8 cellular contexts compared by ENCODE assay signal in the genomic region with DNA sequence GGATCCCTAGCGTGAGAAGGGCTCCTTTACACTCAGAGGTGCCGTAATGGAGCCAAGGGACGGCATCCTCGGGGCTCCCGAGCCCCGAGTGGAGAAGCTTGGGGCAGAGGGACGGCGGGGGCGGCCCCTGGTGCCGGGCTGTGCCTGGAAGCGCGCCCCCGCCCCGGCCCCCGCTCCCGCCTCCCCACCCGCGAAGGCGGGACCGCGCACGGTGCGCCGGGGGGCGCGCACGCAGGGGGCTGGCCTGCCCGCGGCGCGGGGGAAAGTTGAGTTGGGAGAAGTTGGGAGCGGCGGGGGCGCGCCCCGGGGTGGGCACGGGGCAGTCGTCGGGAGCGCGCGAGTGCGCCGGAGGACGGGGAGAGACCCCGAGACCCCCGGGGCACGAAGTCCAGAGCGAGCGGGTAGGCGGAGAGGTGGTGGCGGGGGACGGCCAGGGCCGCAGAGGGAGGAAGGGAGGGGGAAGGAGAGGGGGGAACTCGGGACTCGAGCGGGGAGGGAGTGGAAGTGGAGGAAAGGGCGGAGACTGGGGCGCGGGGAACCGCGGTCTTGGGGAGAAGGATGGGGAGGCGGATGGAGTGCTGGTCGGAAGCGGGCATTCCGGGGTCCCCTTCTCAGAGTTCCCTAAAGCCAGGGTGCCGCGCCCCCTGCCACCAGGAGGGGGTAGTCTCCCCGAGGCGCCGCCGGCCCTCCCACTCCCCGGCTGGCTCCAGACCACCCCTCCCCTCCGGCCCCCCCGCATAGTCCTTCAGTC. TPM values are rescaled to one million over a fixed set of nuclear protein-coding genes. Genes with fewer than 3 reads are reported as not detected.
A peak's percentile ranks its signal among the peaks of the same experiment; 100 is the strongest.
DNase-seq lines count a peak whose midpoint lies in the region; ATAC-seq and TF ChIP-seq lines count a peak whose summit lies in the region.

Gene SLC4A2, plus strand, starts transcription at position 228 of the 751 bp plus-strand sequence. CDS start 2,399 bp downstream, outside the sequence.

- peaks cover 10% of the 10 kb centered on the region for H3K36me3 Mint-ChIP-seq in CD8-positive, alpha-beta T cell
- peaks cover 8% of the 10 kb centered on the region for H3K36me3 Mint-ChIP-seq in activated naive CD4-positive, alpha-beta T cell treated with anti-CD3 and anti-CD28 coated beads, Interleukin-2, amount 10 ng/mL, durations not matched to agents 7 days and 5 days

- H3K4me3 Mint-ChIP-seq in CD8-positive, alpha-beta T cell = peak within 1 kb of the TSS; percentile 86
- H3K4me3 Mint-ChIP-seq in activated naive CD4-positive, alpha-beta T cell treated with anti-CD3 and anti-CD28 coated beads, Interleukin-2, amount 10 ng/mL, durations not matched to agents 7 days and 5 days = peak within 1 kb of the TSS; percentile 96

- no peaks in the 10 kb centered on the region for H3K27me3 ChIP-seq in CD8-positive, alpha-beta T cell (ENCODE audit: insufficient read depth, low read length)
- H3K27me3 ChIP-seq in HUES64 (ENCODE audit: insufficient read depth, low read length) (peaks cover 32% of the 10 kb centered on the region), gastroesophageal sphincter (no peaks in the 10 kb centered on the region), neuronal stem cell (ENCODE audit: control insufficient read depth in 3 of 3, insufficient read depth in 3 of 3, low read depth in 1 of 3, low read length in 3 of 3) (peaks cover 0 to 33% (median 0%) of the 10 kb centered on the region in 3 experiments), thoracic aorta (replicated peaks; ENCODE audit: insufficient read depth) (no peaks in the 10 kb centered on the region)

- peak within 1 kb of the TSS; percentile 85 for H2AK5ac ChIP-seq in neuronal stem cell (ENCODE audit: low read depth, low read length)

- H3K27me3 Mint-ChIP-seq in CD8-positive, alpha-beta T cell (ENCODE audit: low read depth) = no peaks in the 10 kb centered on the region
- no peaks in the 10 kb centered on the region for H3K27me3 Mint-ChIP-seq in activated naive CD4-positive, alpha-beta T cell treated with anti-CD3 and anti-CD28 coated beads, Interleukin-2, amount 10 ng/mL, durations not matched to agents 7 days and 5 days

- H3K14ac ChIP-seq in neuronal stem cell (ENCODE audit: low read length) = peak within 1 kb of the TSS; percentile 4

- peaks cover 4% of the 10 kb centered on the region for H3K79me1 ChIP-seq in neuronal stem cell (ENCODE audit: low read depth, low read length)

- H4K8ac ChIP-seq in neuronal stem cell (ENCODE audit: low read depth, low read length) = no peak within 1 kb of the TSS

- peak within 1 kb of the TSS; percentile 79 for H3K4me2 ChIP-seq in neuronal stem cell (ENCODE audit: insufficient read depth, low read length, poor library complexity, severe bottlenecking)

- H3K18ac ChIP-seq in neuronal stem cell (ENCODE audit: low read length) = peak within 1 kb of the TSS; percentile 97

- peak within 1 kb of the TSS; percentile 94 for H2BK15ac ChIP-seq in neuronal stem cell (ENCODE audit: low read length)

- no peaks in the 10 kb centered on the region for H3K36me3 ChIP-seq in CD8-positive, alpha-beta T cell (ENCODE audit: insufficient read depth, low read length)
- peaks cover 2% of the 10 kb centered on the region for H3K36me3 ChIP-seq in HUES64 (ENCODE audit: insufficient read depth, low read length)
- peaks cover 8% of the 10 kb centered on the region; the same call in 1 of the 2 replicates for H3K36me3 ChIP-seq in SK-N-MC (ENCODE audit: insufficient read depth, low read length)
- peaks cover 0 to 18% of the 10 kb centered on the region in 2 donors for H3K36me3 ChIP-seq in gastroesophageal sphincter
- H3K36me3 ChIP-seq in neuronal stem cell (replicated peaks in 1 of 2; ENCODE audit: control insufficient read depth in 2 of 2, insufficient read depth in 2 of 2, low read length in 2 of 2) = peaks cover 4 to 21% of the 10 kb centered on the region in 2 donors
- peaks cover 2% of the 10 kb centered on the region for H3K36me3 ChIP-seq in thoracic aorta

- DNase-seq in CD8-positive, alpha-beta T cell = peak; percentile 27 to 86 (median 70)
- DNase-seq in SK-N-MC (ENCODE audit: low read depth, low spot score) (no peak), neuronal stem cell (ENCODE audit: low spot score) (peak; percentile 67), thoracic aorta (ENCODE audit: low spot score) (peak; percentile 36)
- peak; percentile 79 for DNase-seq in activated naive CD4-positive, alpha-beta T cell treated with anti-CD3 and anti-CD28 coated beads, Interleukin-2, amount 10 ng/mL, durations not matched to agents 7 days and 5 days

- POLR2A ChIA-PET in CD8-positive, alpha-beta T cell (lab: Charles Lee) = interaction anchor here (1.3 to 2.0 kb wide), 2 partner anchors 31 to 41 kb away, joined by 5 to 7 read pairs; partner anchors contain the start of gene ABCB8

- H3K4me1 ChIP-seq in CD8-positive, alpha-beta T cell (ENCODE audit: insufficient read depth, low read length) = peaks cover 34% of the 10 kb centered on the region
- H3K4me1 ChIP-seq in HUES64 (ENCODE audit: insufficient read depth, low read length) (peaks cover 35% of the 10 kb centered on the region), gastroesophageal sphincter (peaks cover 6 to 66% (median 40%) of the 10 kb centered on the region in 3 donors), neuronal stem cell (ENCODE audit: control insufficient read depth in 2 of 2, insufficient read depth in 1 of 2, low read depth in 1 of 2, low read length in 2 of 2) (peaks cover 25 to 38% of the 10 kb centered on the region in 2 donors), thoracic aorta (ENCODE audit: control insufficient read depth in 1 of 2, low read depth in 2 of 2) (peaks cover 37 to 56% of the 10 kb centered on the region in 2 donors)

- CTCF ChIA-PET in CD8-positive, alpha-beta T cell (lab: Charles Lee) = interaction anchor here (1.0 to 1.8 kb wide), 5 partner anchors 24 to 96 kb away, joined by 3 to 7 read pairs (median 4); partner anchors contain the start of gene TMUB1
- CTCF ChIA-PET in activated naive CD4-positive, alpha-beta T cell treated with anti-CD3 and anti-CD28 coated beads, Interleukin-2, amount 10 ng/mL, durations not matched to agents 7 days and 5 days (lab: Charles Lee) = interaction anchor here (0.7 to 1.8 kb wide), 2 partner anchors 40 to 51 kb away, joined by 3 to 7 read pairs; no protein-coding TSS in a partner anchor

- no peak within 1 kb of the TSS for H4K91ac ChIP-seq in neuronal stem cell (ENCODE audit: low read depth, low read length, poor library complexity)

- H3K27ac Mint-ChIP-seq in CD8-positive, alpha-beta T cell = peak within 1 kb of the TSS; percentile 89
- H3K27ac Mint-ChIP-seq in activated naive CD4-positive, alpha-beta T cell treated with anti-CD3 and anti-CD28 coated beads, Interleukin-2, amount 10 ng/mL, durations not matched to agents 7 days and 5 days = peak within 1 kb of the TSS; percentile 94

- H3K9ac ChIP-seq in HUES64 (ENCODE audit: low read depth, low read length) (peak within 1 kb of the TSS; percentile 57), SK-N-MC (ENCODE audit: insufficient read length) (peak within 1 kb of the TSS; percentile 73), neuronal stem cell (ENCODE audit: low read depth, low read length, poor library complexity) (peak within 1 kb of the TSS; percentile 87)

- peak; percentile 52 for TF ChIP-seq CTCF in CD8-positive, alpha-beta T cell (IDR thresholded peaks at IDR 0.05)
- peak in 3 of 4 experiments; percentile 25 to 71 (median 32) for TF ChIP-seq CTCF in gastroesophageal sphincter (IDR thresholded peaks at IDR 0.05)
- TF ChIP-seq CTCF in thoracic aorta (IDR thresholded peaks at IDR 0.05) = peak; percentile 55

- ATAC-seq in CD8-positive, alpha-beta T cell = no peak
- peak; percentile 35 for ATAC-seq in GM19452 (IDR thresholded peaks at IDR 0.05; ENCODE audit: unreplicated experiment)
- ATAC-seq in gastroesophageal sphincter = peak; percentile 46
- peak; percentile 16 for ATAC-seq in thoracic aorta (ENCODE audit: insufficient number of reproducible peaks, low FRiP score, low read depth)

- peak; percentile 36 to 38 for TF ChIP-seq POLR2A in gastroesophageal sphincter (IDR thresholded peaks at IDR 0.05)

- H3K4me3 ChIP-seq in CD8-positive, alpha-beta T cell (ENCODE audit: low read depth, low read length) = peak within 1 kb of the TSS; percentile 71
- H3K4me3 ChIP-seq in HUES64 (ENCODE audit: low read length) (peak within 1 kb of the TSS; percentile 86), SK-N-MC (peak within 1 kb of the TSS; percentile 94), gastroesophageal sphincter (peak within 1 kb of the TSS; percentile 89 to 91), neuronal stem cell (ENCODE audit: low read length in 2 of 2) (peak within 1 kb of the TSS; percentile 61 to 88), thoracic aorta (peak within 1 kb of the TSS; percentile 98)

- peak within 1 kb of the TSS; percentile 8 for H2BK5ac ChIP-seq in neuronal stem cell (ENCODE audit: low read length)

- H2BK120ac ChIP-seq in neuronal stem cell (ENCODE audit: low read depth, low read length) = peak within 1 kb of the TSS; percentile 58

- no peak for TF ChIP-seq EP300 in gastroesophageal sphincter (IDR thresholded peaks at IDR 0.05)

- peak within 1 kb of the TSS; percentile 65 for H3K27ac ChIP-seq in CD8-positive, alpha-beta T cell (ENCODE audit: low read depth, low read length)
- peak within 1 kb of the TSS; percentile 85 for H3K27ac ChIP-seq in HUES64 (ENCODE audit: low read depth, low read length)
- peak within 1 kb of the TSS; percentile 89 for H3K27ac ChIP-seq in SK-N-MC
- peak within 1 kb of the TSS; percentile 77 to 99 (median 90) for H3K27ac ChIP-seq in gastroesophageal sphincter
- no peak within 1 kb of the TSS for H3K27ac ChIP-seq in neuronal stem cell (replicated peaks; ENCODE audit: low read length)
- H3K27ac ChIP-seq in thoracic aorta = peak within 1 kb of the TSS; percentile 81 to 97

- H2AFZ ChIP-seq in neuronal stem cell (ENCODE audit: low read length) = peak within 1 kb of the TSS; percentile 82

- H2BK12ac ChIP-seq in neuronal stem cell (ENCODE audit: low read length) = no peak within 1 kb of the TSS

- under 1% methylated on average over 75 of the region's 75 CpGs for WGBS in HUES64
- 0 to 2% methylated on average over 10 to 13 of the region's 75 CpGs for WGBS in gastroesophageal sphincter (ENCODE audit: low coverage in 1 of 2), 2 donors
- no CpG with 5 or more reads among the region's 75 CpGs for WGBS in neuronal stem cell (ENCODE audit: extremely low coverage in 2 of 2, insufficient read length in 2 of 2, insufficient replicate concordance in 1 of 2), 2 donors

- H3K4me1 Mint-ChIP-seq in CD8-positive, alpha-beta T cell (ENCODE audit: low read depth) = peaks cover 41% of the 10 kb centered on the region
- peaks cover 48% of the 10 kb centered on the region for H3K4me1 Mint-ChIP-seq in activated naive CD4-positive, alpha-beta T cell treated with anti-CD3 and anti-CD28 coated beads, Interleukin-2, amount 10 ng/mL, durations not matched to agents 7 days and 5 days

- intact Hi-C loops in CD8-positive, alpha-beta T cell (cut with DNase I, micrococcal nuclease) = loop anchor here (1.0 to 10.0 kb wide), 9 partner anchors 21 to 1435 kb away; partner anchors contain the start of genes FASTK (in 1 of the 2), ZNF467 (in 1 of the 2) and ZNF862 (in 1 of the 2)

- H3K9me3 Mint-ChIP-seq in CD8-positive, alpha-beta T cell = no peaks in the 10 kb centered on the region
- no peaks in the 10 kb centered on the region for H3K9me3 Mint-ChIP-seq in activated naive CD4-positive, alpha-beta T cell treated with anti-CD3 and anti-CD28 coated beads, Interleukin-2, amount 10 ng/mL, durations not matched to agents 7 days and 5 days

- no peaks in the 10 kb centered on the region for H3K9me3 ChIP-seq in CD8-positive, alpha-beta T cell (ENCODE audit: low read length)
- no peaks in the 10 kb centered on the region for H3K9me3 ChIP-seq in HUES64 (ENCODE audit: insufficient read depth, low read depth, low read length)
- H3K9me3 ChIP-seq in SK-N-MC (ENCODE audit: low read depth, low read length) = no peaks in the 10 kb centered on the region
- no peaks in the 10 kb centered on the region for H3K9me3 ChIP-seq in gastroesophageal sphincter
- H3K9me3 ChIP-seq in neuronal stem cell (replicated peaks in 1 of 2; ENCODE audit: control insufficient read depth in 2 of 2, insufficient read depth in 1 of 2, low read depth in 1 of 2, low read length in 2 of 2) = no peaks in the 10 kb centered on the region
- H3K9me3 ChIP-seq in thoracic aorta = no peaks in the 10 kb centered on the region

- peak within 1 kb of the TSS; percentile 70 for H3K23ac ChIP-seq in neuronal stem cell (ENCODE audit: low read depth, low read length, poor library complexity)

- no peak within 1 kb of the TSS for H3K4ac ChIP-seq in neuronal stem cell (ENCODE audit: low read length)

RNA-seq across cellular contexts. Expression of gene SLC4A2, which starts in this region (rescaled TPM):
- total RNA-seq in CD8-positive, alpha-beta T cell = 10 to 100 TPM; 25.5 to 29.1 TPM
- 57.5 TPM for polyA plus RNA-seq in HUES64 (2013, experiment 1 of 2)
- 49.5 TPM for polyA plus RNA-seq in HUES64 (2013, experiment 2 of 2)
- total RNA-seq in gastroesophageal sphincter (100 to 1,000 TPM in 2 of 4 donors, 10 to 100 TPM in 2; 77.8 to 152 (median 95.7) TPM), thoracic aorta (100 to 1,000 TPM in 1 of 2 donors, 10 to 100 TPM in 1; 89.1 to 119 TPM)
- 47.2 TPM for polyA plus RNA-seq in neuronal stem cell (2013, experiment 1 of 2)
- polyA plus RNA-seq in neuronal stem cell (2013, experiment 2 of 2) = 44.5 TPM
